11 cellular contexts compared by ENCODE assay signal in the genomic region with DNA sequence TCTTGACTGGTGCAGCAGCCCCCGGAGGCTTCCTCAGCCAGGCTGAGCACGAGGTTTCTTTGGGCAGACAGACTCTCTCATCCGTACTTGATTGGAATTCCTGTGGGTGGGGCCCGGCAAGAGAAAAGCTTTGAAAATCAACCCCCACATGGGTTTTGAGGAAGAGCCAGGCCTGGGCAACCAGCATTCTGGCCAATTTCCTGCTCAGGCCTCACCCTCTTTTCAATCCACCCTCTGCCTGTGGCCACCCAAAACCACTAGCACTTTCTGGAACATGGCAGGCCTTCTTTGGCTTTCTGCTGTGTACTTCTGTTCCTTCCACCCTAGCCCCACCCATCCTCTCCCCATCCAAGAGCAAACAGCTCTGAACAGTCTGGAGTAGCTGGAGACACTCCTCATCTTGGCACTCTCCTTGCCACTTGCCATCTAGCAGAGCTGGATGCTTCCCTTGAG. TPM values are rescaled to one million over a fixed set of nuclear protein-coding genes. Genes with fewer than 3 reads are reported as not detected.
DNase-seq lines count a peak whose midpoint lies in the region; ATAC-seq lines count a peak whose summit lies in the region.
"Had no signal": no experiment of that assay in that cellular context is flagged by ENCODE, and none has a peak within 500 bp of the region (broad histone marks: within the 10 kb centered on the region; RNA-seq: fewer than 3 reads in every experiment).

No MANE protein-coding gene starts in this region.

- no peak for ATAC-seq in HG03460 (IDR thresholded peaks at IDR 0.05; ENCODE audit: unreplicated experiment)

- DNase-seq in GM03348 (ENCODE audit: low spot score) (peak; percentile 17), SW480 (ENCODE audit: low spot score) (peak; percentile 45), glomerular visceral epithelial cell (ENCODE audit: extremely low spot score) (peak; percentile 72), renal cortical epithelial cell (ENCODE audit: low read depth) (peak; percentile 56), 8988T (no peak), DMS53 (lab: John Stamatoyannopoulos, UW) (no peak), NCI-H510A (lab: John Stamatoyannopoulos, UW) (no peak)
- DNase-seq: NCI-H1417; NCI-H82; stimulated activated CD4-positive, alpha-beta T cell treated with anti-CD3 and anti-CD28 coated beads, Interleukin-4, amount 100 ng/mL, for 1 hour had no signal

RNA-seq across cellular contexts. Expression of a gene that starts 5.9 kb away (rescaled TPM):
- total RNA-seq in renal cortical epithelial cell = 17.2 and 18.3 TPM in 2 replicates

Comparison
In these comparisons a context has a peak if more than half of its experiments do, and no peak if none do; other contexts are left out.
1. DNase-seq: peak in GM03348 (single experiment), SW480 (single experiment), glomerular visceral epithelial cell (single experiment) and renal cortical epithelial cell (single experiment); none in 8988T (single experiment), DMS53 (single experiment) and NCI-H510A (single experiment).